ENCODE assay signal across 11 cellular contexts in genomic region chr3:31166249-31166885, GRCh38.
DNase-seq lines count a peak whose midpoint lies in the region.
"Had no signal": no experiment of that assay in that cellular context is flagged by ENCODE, and none has a peak within 500 bp of the region (broad histone marks: within the 10 kb centered on the region; RNA-seq: fewer than 3 reads in every experiment).

No MANE protein-coding gene starts in this region.

- H3K27me3 ChIP-seq in adipocyte (replicated peaks; ENCODE audit: control insufficient read depth, insufficient read depth, low read length), result no peaks in the 10 kb centered on the region
- H3K27me3 ChIP-seq: spleen had no signal

- H3K9me3 ChIP-seq in adipocyte (ENCODE audit: control insufficient read depth, low read length), result no peaks in the 10 kb centered on the region
- H3K9me3 ChIP-seq: spleen had no signal

- peak overlapping the region; percentile 0 for H3K4me3 ChIP-seq in adipocyte (ENCODE audit: low read length)
- H3K4me3 ChIP-seq: spleen had no signal

- no peaks in the 10 kb centered on the region for H3K36me3 ChIP-seq in adipocyte (ENCODE audit: control insufficient read depth, insufficient read depth, low read length, severe bottlenecking)
- H3K36me3 ChIP-seq: spleen had no signal

- DNase-seq in HCEC 1CT (peak; percentile 75), adipocyte (ENCODE audit: low read depth) (peak; percentile 62), iris pigment epithelial cell (ENCODE audit: low read depth) (peak; percentile 93), stromal cell of bone marrow (ENCODE audit: low read depth) (peak; percentile 65), NCI-H2171 (lab: John Stamatoyannopoulos, UW) (no peak), H4 (ENCODE audit: low spot score) (no peak)
- no peak for DNase-seq in stimulated activated CD4-positive, alpha-beta T cell treated with anti-CD3 and anti-CD28 coated beads, Interleukin-2, amount 100 ng/mL, for 24 hours
- DNase-seq: activated T-cell treated with anti-CD3 and anti-CD28 coated beads, Interleukin-2, amount 50 U/mL, for 72 hours; effector CD4-positive, alpha-beta T cell; islet precursor cell; spleen had no signal

- peak overlapping the region; percentile 1 for H3K9ac ChIP-seq in adipocyte (ENCODE audit: low read length)

- H3K4me1 ChIP-seq in adipocyte (ENCODE audit: control insufficient read depth, insufficient read depth, low read length), result peaks cover 25% of the 10 kb centered on the region
- H3K4me1 ChIP-seq: spleen had no signal

Comparison
In these comparisons a context has a peak if more than half of its experiments do, and no peak if none do; other contexts are left out.
1. DNase-seq: peak in HCEC 1CT (single experiment), adipocyte (single experiment), iris pigment epithelial cell (single experiment) and stromal cell of bone marrow (single experiment); none in NCI-H2171 (single experiment), H4 (single experiment) and stimulated activated CD4-positive, alpha-beta T cell treated with anti-CD3 and anti-CD28 coated beads, Interleukin-2, amount 100 ng/mL, for 24 hours (0 of 2).